Comparison of ENCODE assay signal across 1 cellular context in genomic region chr11:407651-408080, GRCh38.
A peak's percentile ranks its signal among the peaks of the same experiment; 100 is the strongest.
TF ChIP-seq lines count a peak whose summit lies in the region.

No MANE protein-coding gene starts in this region.

TF ChIP-seq in GM12878, 131 proteins besides CTCF, POLR2A, EP300 and RAD21:
- TF ChIP-seq NFIC (IDR thresholded peaks at IDR 0.05; ENCODE audit: low read depth, low read length): no peak
- TF ChIP-seq ZBTB33 (IDR thresholded peaks at IDR 0.05): 0 out of 2 replicates have a peak, but pooled peaks have one; percentile 24
